11 cellular contexts compared by ENCODE assay signal in genomic region chr10:25068152-25069058, GRCh38. TPM values are rescaled to one million over a fixed set of nuclear protein-coding genes. Genes with fewer than 3 reads are reported as not detected.
DNase-seq lines count a peak whose midpoint lies in the region; ATAC-seq and TF ChIP-seq lines count a peak whose summit lies in the region.
"Had no signal": no experiment of that assay in that cellular context is flagged by ENCODE, and none has a peak within 500 bp of the region (broad histone marks: within the 10 kb centered on the region; RNA-seq: fewer than 3 reads in every experiment).

No MANE protein-coding gene starts in this region.

- H3K4me1 ChIP-seq in smooth muscle cell (ENCODE audit: low read depth) (no peaks in the 10 kb centered on the region), testis (no peaks in the 10 kb centered on the region)
- H3K4me1 ChIP-seq: psoas muscle had no signal

- H3K4me3 ChIP-seq in smooth muscle cell (no peak overlapping the region), testis (no peak overlapping the region)
- H3K4me3 ChIP-seq: psoas muscle had no signal

- peaks cover 6% of the 10 kb centered on the region for H3K4me1 Mint-ChIP-seq in activated CD4-positive, alpha-beta T cell treated with anti-CD3 and anti-CD28 coated beads for 36 hours

- no peak overlapping the region for H3K4me2 ChIP-seq in smooth muscle cell

- H3K79me2 ChIP-seq in smooth muscle cell (ENCODE audit: low read depth) = no peaks in the 10 kb centered on the region

- peak; percentile 44 for ATAC-seq in activated CD4-positive, alpha-beta T cell treated with anti-CD3 and anti-CD28 coated beads for 36 hours
- no peak for ATAC-seq in HG03139 (IDR thresholded peaks at IDR 0.05; ENCODE audit: unreplicated experiment)
- ATAC-seq: psoas muscle had no signal

- no peak for TF ChIP-seq POLR2A in testis (IDR thresholded peaks at IDR 0.05)

- H4K20me1 ChIP-seq in smooth muscle cell (ENCODE audit: low read depth) = no peaks in the 10 kb centered on the region

- H3K27me3 Mint-ChIP-seq in activated CD4-positive, alpha-beta T cell treated with anti-CD3 and anti-CD28 coated beads for 36 hours = peaks cover 2% of the 10 kb centered on the region

- intact Hi-C loops in activated CD4-positive, alpha-beta T cell treated with anti-CD3 and anti-CD28 coated beads for 36 hours (cut with DNase I, micrococcal nuclease) = no loop called here
- intact Hi-C loops in testis (cut with DNase I; ENCODE audit: low total_unique reads) = no loop called here

- TF ChIP-seq CTCF in smooth muscle cell (IDR thresholded peaks at IDR 0.05; ENCODE audit: borderline replicate concordance, insufficient read depth, poor library complexity, severe bottlenecking) (no peak), testis (IDR thresholded peaks at IDR 0.05) (no peak)

- peak overlapping the region; percentile 61 for H2AFZ ChIP-seq in smooth muscle cell (ENCODE audit: low read depth)

- H3K36me3 ChIP-seq in smooth muscle cell (ENCODE audit: low read depth) = no peaks in the 10 kb centered on the region
- H3K36me3 ChIP-seq in testis (ENCODE audit: low read depth, missing control alignments) = no peaks in the 10 kb centered on the region

- H3K27ac ChIP-seq in smooth muscle cell (ENCODE audit: low read depth) (peak overlapping the region; percentile 78), testis (no peak overlapping the region)
- H3K27ac ChIP-seq: psoas muscle had no signal

- H3K27ac Mint-ChIP-seq in activated CD4-positive, alpha-beta T cell treated with anti-CD3 and anti-CD28 coated beads for 36 hours = no peak overlapping the region

- CTCF ChIA-PET in activated CD4-positive, alpha-beta T cell treated with anti-CD3 and anti-CD28 coated beads for 36 hours (lab: Charles Lee) = interaction anchor here (4.7 kb wide), 1 partner anchor 12 kb away, joined by 21 read pairs; no protein-coding TSS in a partner anchor

- no peaks in the 10 kb centered on the region for H3K9me3 Mint-ChIP-seq in activated CD4-positive, alpha-beta T cell treated with anti-CD3 and anti-CD28 coated beads for 36 hours (ENCODE audit: low read depth)

- H3K9me3 ChIP-seq in smooth muscle cell (replicated peaks; ENCODE audit: low read depth) (no peaks in the 10 kb centered on the region), testis (no peaks in the 10 kb centered on the region)
- H3K9me3 ChIP-seq: psoas muscle had no signal

- 35% methylated on average over 11 of the region's 11 CpGs for WGBS in smooth muscle cell (ENCODE audit: low lambda C conversion rate)
- WGBS in testis, 2 donors = 75 to 77% methylated on average over 11 of the region's 11 CpGs

- no peaks in the 10 kb centered on the region for H3F3A ChIP-seq in smooth muscle cell (ENCODE audit: low read depth)

- H3K27me3 ChIP-seq in smooth muscle cell (ENCODE audit: low read depth) = no peaks in the 10 kb centered on the region
- H3K27me3 ChIP-seq in testis = no peaks in the 10 kb centered on the region

- POLR2A ChIA-PET in activated CD4-positive, alpha-beta T cell treated with anti-CD3 and anti-CD28 coated beads for 36 hours (lab: Charles Lee) = no interaction called here

- H3K36me3 Mint-ChIP-seq in activated CD4-positive, alpha-beta T cell treated with anti-CD3 and anti-CD28 coated beads for 36 hours (ENCODE audit: low read depth) = no peaks in the 10 kb centered on the region

- H3K4me3 Mint-ChIP-seq in activated CD4-positive, alpha-beta T cell treated with anti-CD3 and anti-CD28 coated beads for 36 hours = no peak overlapping the region

- DNase-seq in activated CD4-positive, alpha-beta T cell treated with anti-CD3 and anti-CD28 coated beads for 36 hours = no peak
- no peak for DNase-seq in activated CD4-positive, alpha-beta T cell treated with anti-CD3 and anti-CD28 coated beads for 48 hours
- peak; percentile 42 for DNase-seq in SHP77 treated with DMSO at 0.1 percent for 48 hours (lab: John Stamatoyannopoulos, UW)
- DNase-seq in foreskin melanocyte = peak; percentile 73
- no peak for DNase-seq in smooth muscle cell (lab: John Stamatoyannopoulos, UW; ENCODE audit: unreplicated experiment)
- no peak for DNase-seq in SKM-1 (lab: John Stamatoyannopoulos, UW; ENCODE audit: unreplicated experiment)
- DNase-seq in testis = no peak
- DNase-seq: activated T-cell treated with anti-CD3 and anti-CD28 coated beads, Interleukin-2, amount 50 U/mL, for 1 hour; NCI-H2171; psoas muscle had no signal

- peak overlapping the region; percentile 55 for H3K9ac ChIP-seq in smooth muscle cell (ENCODE audit: low read depth)

RNA-seq across cellular contexts. Expression of gene THNSL1, which starts 52.0 kb away (rescaled TPM):
- 1 to 10 TPM; 8.0 to 9.5 TPM for total RNA-seq in activated CD4-positive, alpha-beta T cell treated with anti-CD3 and anti-CD28 coated beads for 36 hours
- 2.5 and 3.4 TPM in 2 replicates for total RNA-seq in smooth muscle cell
- 2.0 and 2.6 TPM in 2 replicates for polyA plus RNA-seq in smooth muscle cell
- 1 to 10 TPM; 6.7 to 9.6 TPM for total RNA-seq in testis
- 9.6 TPM for polyA plus RNA-seq in testis (ENCODE audit: insufficient read depth, low read depth, low replicate concordance)

RNA-seq across cellular contexts. Expression of gene ENKUR, which starts 52.4 kb away (rescaled TPM):
- under 1 TPM in 1 of 2 experiments, not detected in 1; 0.11 TPM for total RNA-seq in activated CD4-positive, alpha-beta T cell treated with anti-CD3 and anti-CD28 coated beads for 36 hours
- 0.09 and 0.58 TPM in 2 replicates for total RNA-seq in smooth muscle cell
- 0.39 TPM in 1 of 2 replicates, not detected in the other for polyA plus RNA-seq in smooth muscle cell
- total RNA-seq in testis = 1 to 10 TPM; 2.2 to 2.5 TPM
- polyA plus RNA-seq in testis (ENCODE audit: insufficient read depth, low read depth, low replicate concordance) = 6.2 TPM
- total RNA-seq: psoas muscle had no signal

Comparison
In these comparisons a context has a peak if more than half of its experiments do, and no peak if none do; other contexts are left out.
1. DNase-seq: peak in SHP77 treated with DMSO at 0.1 percent for 48 hours (single experiment) and foreskin melanocyte (single experiment); none in activated CD4-positive, alpha-beta T cell treated with anti-CD3 and anti-CD28 coated beads for 36 hours (single experiment), activated CD4-positive, alpha-beta T cell treated with anti-CD3 and anti-CD28 coated beads for 48 hours (single experiment), smooth muscle cell (single experiment), SKM-1 (single experiment) and testis (single experiment).